Comparison of ENCODE assay signal across 2 cellular contexts in genomic region chr6:131960371-131961133, GRCh38.
TF ChIP-seq lines count a peak whose summit lies in the region.

No MANE protein-coding gene starts in this region.

TF ChIP-seq in HCT116, 20 proteins besides CTCF, POLR2A, EP300 and RAD21:
- TF ChIP-seq SP1 (IDR thresholded peaks at IDR 0.05; ENCODE audit: low read depth) (no peak), CEBPB (IDR thresholded peaks at IDR 0.05; ENCODE audit: low read depth) (no peak), EZH2phosphoT487 (IDR thresholded peaks at IDR 0.05; ENCODE audit: borderline replicate concordance) (no peak), EGR1 (IDR thresholded peaks at IDR 0.05; ENCODE audit: low read depth) (no peak), CBX3 (IDR thresholded peaks at IDR 0.05; ENCODE audit: low read depth) (no peak), ZFX (IDR thresholded peaks at IDR 0.05) (no peak), JUND (IDR thresholded peaks at IDR 0.05) (no peak)
- TF ChIP-seq, protein P1, sequence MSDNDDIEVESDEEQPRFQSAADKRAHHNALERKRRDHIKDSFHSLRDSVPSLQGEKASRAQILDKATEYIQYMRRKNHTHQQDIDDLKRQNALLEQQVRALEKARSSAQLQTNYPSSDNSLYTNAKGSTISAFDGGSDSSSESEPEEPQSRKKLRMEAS (IDR thresholded peaks at IDR 0.05): no peak

TF ChIP-seq in GM12878, 131 proteins besides CTCF, POLR2A, EP300 and RAD21:
- TF ChIP-seq EGR1 (IDR thresholded peaks at IDR 0.05; ENCODE audit: borderline replicate concordance in 1 of 2, low read depth in 2 of 2, low read length in 2 of 2) (no peak), RCOR1 (conservative IDR thresholded peaks at IDR 0.05; ENCODE audit: low read depth, low read length) (no peak), MTA2 (IDR thresholded peaks at IDR 0.05; ENCODE audit: low read depth) (no peak), E4F1 (IDR thresholded peaks at IDR 0.05; ENCODE audit: borderline replicate concordance, partially characterized antibody) (no peak), YY1 (IDR thresholded peaks at IDR 0.05; ENCODE audit: low read depth, low read length) (no peak), NFXL1 (IDR thresholded peaks at IDR 0.05; ENCODE audit: borderline replicate concordance) (no peak), CREM (IDR thresholded peaks at IDR 0.05; ENCODE audit: low read depth) (no peak), POLR2AphosphoS2 (IDR thresholded peaks at IDR 0.05; ENCODE audit: low read depth, low read length) (no peak), TARDBP (IDR thresholded peaks at IDR 0.05; ENCODE audit: borderline replicate concordance) (no peak), CREB1 (IDR thresholded peaks at IDR 0.05; ENCODE audit: low read depth) (no peak), POLR2AphosphoS5 (IDR thresholded peaks at IDR 0.05; ENCODE audit: low read length) (no peak), JUNB (IDR thresholded peaks at IDR 0.05) (no peak), NFYA (IDR thresholded peaks at IDR 0.05; ENCODE audit: borderline replicate concordance, low read depth, low read length) (no peak), ZBTB33 (IDR thresholded peaks at IDR 0.05) (no peak), GATAD2B (conservative IDR thresholded peaks at IDR 0.05; ENCODE audit: low read depth) (no peak), IRF4 (IDR thresholded peaks at IDR 0.05; ENCODE audit: low read depth, low read length) (no peak), NKRF (conservative IDR thresholded peaks at IDR 0.05) (no peak), ASH2L (IDR thresholded peaks at IDR 0.05; ENCODE audit: borderline replicate concordance, low read depth) (no peak)
- TF ChIP-seq, protein P2, sequence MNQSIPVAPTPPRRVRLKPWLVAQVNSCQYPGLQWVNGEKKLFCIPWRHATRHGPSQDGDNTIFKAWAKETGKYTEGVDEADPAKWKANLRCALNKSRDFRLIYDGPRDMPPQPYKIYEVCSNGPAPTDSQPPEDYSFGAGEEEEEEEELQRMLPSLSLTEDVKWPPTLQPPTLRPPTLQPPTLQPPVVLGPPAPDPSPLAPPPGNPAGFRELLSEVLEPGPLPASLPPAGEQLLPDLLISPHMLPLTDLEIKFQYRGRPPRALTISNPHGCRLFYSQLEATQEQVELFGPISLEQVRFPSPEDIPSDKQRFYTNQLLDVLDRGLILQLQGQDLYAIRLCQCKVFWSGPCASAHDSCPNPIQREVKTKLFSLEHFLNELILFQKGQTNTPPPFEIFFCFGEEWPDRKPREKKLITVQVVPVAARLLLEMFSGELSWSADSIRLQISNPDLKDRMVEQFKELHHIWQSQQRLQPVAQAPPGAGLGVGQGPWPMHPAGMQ (IDR thresholded peaks at IDR 0.05; ENCODE audit: borderline replicate concordance): no peak
- TF ChIP-seq, protein P3, sequence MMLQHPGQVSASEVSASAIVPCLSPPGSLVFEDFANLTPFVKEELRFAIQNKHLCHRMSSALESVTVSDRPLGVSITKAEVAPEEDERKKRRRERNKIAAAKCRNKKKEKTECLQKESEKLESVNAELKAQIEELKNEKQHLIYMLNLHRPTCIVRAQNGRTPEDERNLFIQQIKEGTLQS (IDR thresholded peaks at IDR 0.05; ENCODE audit: borderline replicate concordance, extremely low read depth, low read depth, low read length): no peak
